In the genomic region with DNA sequence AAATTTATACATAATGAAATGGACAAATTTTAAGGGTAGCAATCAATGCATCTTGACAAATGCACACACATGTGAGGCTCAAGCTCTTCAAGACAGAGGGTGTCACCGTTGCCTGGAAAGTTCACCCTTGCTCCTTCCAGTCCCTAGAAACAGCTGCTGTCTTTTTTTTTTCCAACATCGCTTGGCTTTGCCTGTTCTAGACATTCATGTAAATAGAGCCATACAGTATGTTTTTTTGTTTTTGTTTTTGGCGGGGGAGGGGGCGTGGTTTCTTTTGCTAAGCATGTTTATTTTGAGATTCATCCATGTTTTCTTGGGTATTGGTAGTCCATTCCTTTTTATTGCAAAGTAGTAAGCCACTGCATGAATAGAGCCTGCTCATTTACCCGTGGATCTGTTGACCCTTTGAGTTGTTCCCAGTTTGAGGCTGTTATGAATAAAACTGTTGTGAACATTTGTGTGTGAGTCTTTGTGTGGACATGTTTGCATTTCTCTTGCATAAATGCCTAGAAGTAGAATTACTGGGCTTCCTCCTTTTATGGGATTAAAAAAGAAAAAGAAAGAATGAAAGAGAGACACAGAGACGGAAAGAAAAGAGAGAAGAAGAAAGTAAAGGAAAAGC, we compare ENCODE assay signal across 17 cellular contexts.
"Had no signal": no experiment of that assay in that cellular context is flagged by ENCODE, and none has a peak within 500 bp of the region (broad histone marks: within the 10 kb centered on the region; RNA-seq: fewer than 3 reads in every experiment).

No MANE protein-coding gene starts in this region.

- H3K4me3 ChIP-seq: heart left ventricle, left lung, tibial artery, uterus had no signal

- H3K9me3 ChIP-seq: heart left ventricle, left lung, tibial artery, uterus had no signal

- H3K27ac ChIP-seq: heart left ventricle, left lung, tibial artery, uterus had no signal

- H3K36me3 ChIP-seq: heart left ventricle, left lung, tibial artery, uterus had no signal

- H3K4me1 ChIP-seq: tibial artery, uterus had no signal

- H3K27me3 ChIP-seq: dorsolateral prefrontal cortex, heart left ventricle, uterus had no signal

- DNase-seq: activated CD4-positive, alpha-beta memory T cell treated with anti-CD3 and anti-CD28 coated beads, Interleukin-2, amount 10 ng/mL, durations not matched to agents 7 days and 5 days; activated CD4-positive, alpha-beta T cell treated with anti-CD3 and anti-CD28 coated beads for 48 hours; activated CD4-positive, CD25-positive, alpha-beta regulatory T cell; activated CD8-positive, alpha-beta memory T cell treated with anti-CD3 and anti-CD28 coated beads, Interleukin-2, amount 10 ng/mL, durations not matched to agents 7 days and 5 days; activated naive CD8-positive, alpha-beta T cell treated with anti-CD3 and anti-CD28 coated beads, Interleukin-2, amount 10 ng/mL, durations not matched to agents 7 days and 5 days; dorsolateral prefrontal cortex; foreskin fibroblast; mammary epithelial cell; stimulated activated CD4-positive, alpha-beta T cell treated with anti-CD3 and anti-CD28 coated beads, Interleukin-12 subunit alpha, Interleukin-12 subunit beta, amount 100 ng/mL, for 4 hours; stimulated activated CD4-positive, alpha-beta T cell treated with anti-CD3 and anti-CD28 coated beads, Interleukin-1b, Interleukin-23, amount 100 ng/mL, for 48 hours; stimulated activated CD8-positive, alpha-beta memory T cell treated with anti-CD3 and anti-CD28 coated beads, Interleukin-4, amount 100 ng/mL, for 48 hours; stimulated activated naive CD4-positive, alpha-beta T cell; T1000; tibial artery; uterus had no signal
